Comparison of ENCODE assay signal across 9 cellular contexts in genomic region chr9:86034863-86035734, GRCh38.
DNase-seq lines count a peak whose midpoint lies in the region; ATAC-seq, FAIRE-seq and TF ChIP-seq lines count a peak whose summit lies in the region.
"Had no signal": no experiment of that assay in that cellular context is flagged by ENCODE, and none has a peak within 500 bp of the region (broad histone marks: within the 10 kb centered on the region; RNA-seq: fewer than 3 reads in every experiment).

No MANE protein-coding gene starts in this region.

- H3K27ac ChIP-seq in trophoblast cell (ENCODE audit: low read depth, low read length) (no peak overlapping the region), psoas muscle (no peak overlapping the region)
- H3K27ac ChIP-seq: epithelial cell of prostate had no signal

- no peak for ATAC-seq in psoas muscle

- no peak overlapping the region for H4K91ac ChIP-seq in trophoblast cell (ENCODE audit: low read depth, low read length)

- H3K4me3 ChIP-seq in cardiac fibroblast (replicated peaks in 1 of 2; ENCODE audit: low read depth in 2 of 2, low read length in 2 of 2) (no peak overlapping the region), trophoblast cell (ENCODE audit: low read depth, low read length) (no peak overlapping the region), psoas muscle (no peak overlapping the region)

- no peak overlapping the region for H2AK5ac ChIP-seq in trophoblast cell (ENCODE audit: low read length)

- no peak overlapping the region for H4K12ac ChIP-seq in trophoblast cell (ENCODE audit: low read depth, low read length)

- H2BK12ac ChIP-seq in trophoblast cell (ENCODE audit: low read length) = no peak overlapping the region

- peaks cover 2% of the 10 kb centered on the region for H3K79me1 ChIP-seq in trophoblast cell (ENCODE audit: low read length)

- H3K18ac ChIP-seq in trophoblast cell (ENCODE audit: low read length) = no peak overlapping the region

- H2BK120ac ChIP-seq in trophoblast cell (ENCODE audit: insufficient read depth, low read length, poor library complexity) = no peak overlapping the region

- H3K27me3 ChIP-seq in trophoblast cell (ENCODE audit: insufficient read depth, low read length) (no peaks in the 10 kb centered on the region), psoas muscle (ENCODE audit: insufficient read depth in 3 of 3, low read length in 2 of 3) (no peaks in the 10 kb centered on the region)

- TF ChIP-seq CTCF in cardiac fibroblast (IDR thresholded peaks at IDR 0.05; ENCODE audit: low read depth, low read length) (peak; percentile 66), psoas muscle (IDR thresholded peaks at IDR 0.05) (no peak)

- no peak for FAIRE-seq in GM12891 (lab: Jason Lieb, UNC)

- no peak overlapping the region for H2BK5ac ChIP-seq in trophoblast cell (ENCODE audit: low read depth, low read length, poor library complexity)

- H3K23ac ChIP-seq in trophoblast cell (ENCODE audit: low read length) = no peak overlapping the region

- H3K79me2 ChIP-seq in trophoblast cell (ENCODE audit: control insufficient read depth, insufficient read depth, low read length, poor library complexity) = no peaks in the 10 kb centered on the region

- peaks cover 0 to 8% of the 10 kb centered on the region in 2 experiments for H3K4me1 ChIP-seq in trophoblast cell (ENCODE audit: control insufficient read depth in 1 of 2, insufficient read depth in 2 of 2, low read length in 2 of 2)
- no peaks in the 10 kb centered on the region for H3K4me1 ChIP-seq in psoas muscle

- intact Hi-C loops in psoas muscle (cut with DNase I) = no loop called here

- no peak overlapping the region for H3K4ac ChIP-seq in trophoblast cell (ENCODE audit: low read depth, low read length)

- no peak overlapping the region for H4K8ac ChIP-seq in trophoblast cell (ENCODE audit: low read depth, low read length)

- H3K14ac ChIP-seq in trophoblast cell (ENCODE audit: low read length) = no peak overlapping the region

- WGBS in trophoblast cell (ENCODE audit: extremely low coverage, insufficient coverage, insufficient read length) = no CpG with 5 or more reads among the region's 17 CpGs
- WGBS in psoas muscle, 3 donors = 79 to 81% (median 79%) methylated on average over 17 of the region's 17 CpGs

- no peak overlapping the region for H2AFZ ChIP-seq in trophoblast cell (ENCODE audit: insufficient read depth, low read length, poor library complexity)

- no peak overlapping the region for H3K9ac ChIP-seq in trophoblast cell (ENCODE audit: low read length)

- no peak for TF ChIP-seq POLR2A in GM12891 (IDR thresholded peaks at IDR 0.05; ENCODE audit: low read depth, low read length)

- DNase-seq in AG08396 (ENCODE audit: low spot score) (peak; percentile 48), GM12891 (ENCODE audit: insufficient read length, low spot score) (peak; percentile 42), NCI-H2227 (lab: John Stamatoyannopoulos, UW; ENCODE audit: unreplicated experiment) (peak; percentile 44), cardiac fibroblast (ENCODE audit: low read depth in 2 of 2) (peak; percentile 52 to 58), trophoblast cell (peak; percentile 8 to 40), amniotic stem cell (lab: John Stamatoyannopoulos, UW) (no peak), dedifferentiated amniotic fluid mesenchymal stem cell (ENCODE audit: extremely low spot score) (no peak), psoas muscle (no peak)

- H3K36me3 ChIP-seq in trophoblast cell (ENCODE audit: control insufficient read depth in 1 of 2, insufficient read depth in 2 of 2, low read length in 2 of 2) (peaks cover 11 to 25% of the 10 kb centered on the region in 2 experiments), psoas muscle (ENCODE audit: insufficient read depth in 1 of 2, low read depth in 1 of 2) (peaks cover 0 to 11% of the 10 kb centered on the region in 2 donors)

- no peaks in the 10 kb centered on the region for H3K9me3 ChIP-seq in trophoblast cell (ENCODE audit: insufficient read depth, low read depth, low read length)
- no peaks in the 10 kb centered on the region for H3K9me3 ChIP-seq in psoas muscle

- no peak overlapping the region for H3K4me2 ChIP-seq in trophoblast cell (ENCODE audit: low read length)

TF ChIP-seq in GM12891, 5 proteins besides CTCF, POLR2A, EP300 and RAD21:
- no peak for TF ChIP-seq SPI1 (IDR thresholded peaks at IDR 0.05; ENCODE audit: low read depth, low read length)
- TF ChIP-seq TAF1 (IDR thresholded peaks at IDR 0.05; ENCODE audit: low read depth, low read length) = no peak
- TF ChIP-seq POLR2AphosphoS5 (IDR thresholded peaks at IDR 0.05; ENCODE audit: low read depth, low read length) = no peak
- no peak for TF ChIP-seq PAX5 (IDR thresholded peaks at IDR 0.05; ENCODE audit: insufficient read depth, low read length, severe bottlenecking)
- TF ChIP-seq POU2F2 (IDR thresholded peaks at IDR 0.05; ENCODE audit: low read depth, low read length) = no peak

Comparison
In these comparisons a context has a peak if more than half of its experiments do, and no peak if none do; other contexts are left out.
1. DNase-seq: peak in AG08396 (single experiment), GM12891 (single experiment), NCI-H2227 (single experiment), cardiac fibroblast (2 of 2) and trophoblast cell (2 of 2); none in amniotic stem cell (single experiment), dedifferentiated amniotic fluid mesenchymal stem cell (single experiment) and psoas muscle (0 of 2).